ENCODE assay signal across 19 cellular contexts in the genomic region with DNA sequence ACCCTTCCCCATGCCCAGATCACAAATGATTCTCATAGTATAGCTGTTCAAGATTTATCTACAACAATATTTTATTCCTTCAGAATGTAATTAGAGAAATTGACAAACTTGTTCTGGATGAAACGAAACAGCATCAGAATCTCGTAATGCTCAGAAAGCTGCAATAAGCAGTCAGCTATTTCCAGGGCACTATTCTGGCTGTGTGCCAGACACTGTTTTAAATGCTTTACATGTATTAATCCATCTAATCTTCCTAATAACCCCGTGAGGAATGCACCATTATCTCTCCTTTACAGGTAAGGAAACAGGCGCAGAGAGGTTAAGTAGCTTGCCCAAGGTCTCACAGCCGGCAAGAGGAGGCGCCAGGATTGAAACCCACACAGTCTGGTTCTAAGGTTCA. TPM values are rescaled to one million over a fixed set of nuclear protein-coding genes. Genes with fewer than 3 reads are reported as not detected.
"Had no signal": no experiment of that assay in that cellular context is flagged by ENCODE, and none has a peak within 500 bp of the region (broad histone marks: within the 10 kb centered on the region; RNA-seq: fewer than 3 reads in every experiment).

No MANE protein-coding gene starts in this region.

- H3K4me1 ChIP-seq: left ventricle myocardium inferior, pancreas, tibial nerve had no signal

- H3K36me3 ChIP-seq: brain microvascular endothelial cell, left ventricle myocardium inferior, pancreas, tibial nerve had no signal

- H3K27ac Mint-ChIP-seq: activated naive CD8-positive, alpha-beta T cell treated with anti-CD3 and anti-CD28 coated beads, Interleukin-2, amount 10 ng/mL, durations not matched to agents 7 days and 5 days; memory B cell; naive thymus-derived CD4-positive, alpha-beta T cell; stimulated activated naive B cell treated with anti-CD40 and anti-IgM and Interleukin-4, amounts not matched to agents 10 μg/mL and 1 μg/mL and 100 μg/mL, for 72 hours had no signal

- DNase-seq: activated CD4-positive, alpha-beta T cell treated with anti-CD3 and anti-CD28 coated beads, Interleukin-2, amount 50 U/mL, for 1 hour; activated CD8-positive, alpha-beta memory T cell treated with anti-CD3 and anti-CD28 coated beads for 24 hours; activated naive CD4-positive, alpha-beta T cell; activated naive CD8-positive, alpha-beta T cell treated with anti-CD3 and anti-CD28 coated beads, Interleukin-2, amount 10 ng/mL, durations not matched to agents 7 days and 5 days; brain microvascular endothelial cell; effector memory CD4-positive, alpha-beta T cell; erythroblast; hypothalamus; left ventricle myocardium inferior; mucosa of descending colon; naive thymus-derived CD4-positive, alpha-beta T cell; pancreas; stimulated activated CD4-positive, alpha-beta T cell treated with anti-CD3 and anti-CD28 coated beads, Interleukin-2, amount 100 ng/mL, for 48 hours; stimulated activated naive B cell treated with anti-CD40 and anti-IgM and Interleukin-4, amounts not matched to agents 10 μg/mL and 1 μg/mL and 100 μg/mL, for 72 hours had no signal

- H3K4me1 Mint-ChIP-seq: central memory CD8-positive, alpha-beta T cell; stimulated activated naive B cell treated with anti-CD40 and anti-IgM and Interleukin-4, amounts not matched to agents 10 μg/mL and 1 μg/mL and 100 μg/mL, for 72 hours had no signal

- H3K9me3 Mint-ChIP-seq: activated naive CD8-positive, alpha-beta T cell treated with anti-CD3 and anti-CD28 coated beads, Interleukin-2, amount 10 ng/mL, durations not matched to agents 7 days and 5 days; central memory CD8-positive, alpha-beta T cell; memory B cell; naive thymus-derived CD4-positive, alpha-beta T cell; stimulated activated naive B cell treated with anti-CD40 and anti-IgM and Interleukin-4, amounts not matched to agents 10 μg/mL and 1 μg/mL and 100 μg/mL, for 72 hours had no signal

- H3K36me3 Mint-ChIP-seq: activated naive CD8-positive, alpha-beta T cell treated with anti-CD3 and anti-CD28 coated beads, Interleukin-2, amount 10 ng/mL, durations not matched to agents 7 days and 5 days; memory B cell; naive thymus-derived CD4-positive, alpha-beta T cell; stimulated activated naive B cell treated with anti-CD40 and anti-IgM and Interleukin-4, amounts not matched to agents 10 μg/mL and 1 μg/mL and 100 μg/mL, for 72 hours had no signal

- H3K27ac ChIP-seq: brain microvascular endothelial cell, left ventricle myocardium inferior, pancreas, tibial nerve had no signal

- H3K4me3 ChIP-seq: left ventricle myocardium inferior, mucosa of descending colon, pancreas, tibial nerve had no signal

- H3K4me3 Mint-ChIP-seq: activated naive CD8-positive, alpha-beta T cell treated with anti-CD3 and anti-CD28 coated beads, Interleukin-2, amount 10 ng/mL, durations not matched to agents 7 days and 5 days; central memory CD8-positive, alpha-beta T cell; memory B cell; naive thymus-derived CD4-positive, alpha-beta T cell; stimulated activated naive B cell treated with anti-CD40 and anti-IgM and Interleukin-4, amounts not matched to agents 10 μg/mL and 1 μg/mL and 100 μg/mL, for 72 hours had no signal

- ATAC-seq: activated CD4-positive, CD25-positive, alpha-beta regulatory T cell treated with anti-CD3 and anti-CD28 coated beads, Interleukin-2, amount 50 U/mL, for 24 hours; mucosa of descending colon; naive thymus-derived CD4-positive, alpha-beta T cell; pancreas; stimulated activated naive B cell treated with anti-CD40 and anti-IgM and Interleukin-4, amounts not matched to agents 10 μg/mL and 1 μg/mL and 100 μg/mL, for 72 hours had no signal

- H3K27me3 Mint-ChIP-seq: activated naive CD8-positive, alpha-beta T cell treated with anti-CD3 and anti-CD28 coated beads, Interleukin-2, amount 10 ng/mL, durations not matched to agents 7 days and 5 days; memory B cell had no signal

- H3K27me3 ChIP-seq: brain microvascular endothelial cell, pancreas had no signal

- FAIRE-seq: pancreas had no signal

- H3K9me3 ChIP-seq: left ventricle myocardium inferior, mucosa of descending colon, pancreas, tibial nerve had no signal

RNA-seq across cellular contexts. Expression of a gene that starts 10.1 kb away (rescaled TPM):
- total RNA-seq: activated naive CD8-positive, alpha-beta T cell treated with anti-CD3 and anti-CD28 coated beads, Interleukin-2, amount 10 ng/mL, durations not matched to agents 7 days and 5 days; left ventricle myocardium inferior; subcutaneous adipose tissue; tibial nerve had no signal
- polyA plus RNA-seq: naive thymus-derived CD4-positive, alpha-beta T cell had no signal
